ENCODE assay signal across 13 cellular contexts in genomic region chr22:30445438-30445936, GRCh38. TPM values are rescaled to one million over a fixed set of nuclear protein-coding genes. Genes with fewer than 3 reads are reported as not detected.
DNase-seq lines count a peak whose midpoint lies in the region; ATAC-seq, FAIRE-seq and TF ChIP-seq lines count a peak whose summit lies in the region.
"Had no signal": no experiment of that assay in that cellular context is flagged by ENCODE, and none has a peak within 500 bp of the region (broad histone marks: within the 10 kb centered on the region; RNA-seq: fewer than 3 reads in every experiment).

No MANE protein-coding gene starts in this region.

- no peak for TF ChIP-seq RAD21 in neural cell (conservative IDR thresholded peaks at IDR 0.05)

- TF ChIP-seq EP300 in neural cell (conservative IDR thresholded peaks at IDR 0.05; ENCODE audit: poor library complexity, severe bottlenecking) (no peak), sigmoid colon (IDR thresholded peaks at IDR 0.05) (no peak)

- no peaks in the 10 kb centered on the region for H3F3A ChIP-seq in neural cell (ENCODE audit: insufficient read depth, low read length, poor library complexity, severe bottlenecking)

- H3K4me2 ChIP-seq in neural cell (ENCODE audit: low read length), result no peak overlapping the region

- DNase-seq in Calu3, result no peak
- peak; percentile 23 for DNase-seq in M059J (ENCODE audit: low read depth)
- DNase-seq in bronchial epithelial cell (ENCODE audit: low read depth), result peak; percentile 37
- no peak for DNase-seq in stimulated activated CD4-positive, alpha-beta T cell treated with anti-CD3 and anti-CD28 coated beads, Interleukin-2, amount 100 ng/mL, for 48 hours
- no peak for DNase-seq in sigmoid colon
- DNase-seq in frontal cortex (ENCODE audit: low spot score in 2 of 2), result no peak
- DNase-seq: NCI-H226 had no signal

- intact Hi-C loops in Calu3 (cut with micrococcal nuclease; ENCODE audit: unreplicated experiment) (loop anchor here (1.0 to 5.0 kb wide), 3 partner anchors 40 to 312 kb away; no protein-coding TSS in a partner anchor), sigmoid colon (cut with DNase I) (no loop called here)

- H3K36me3 ChIP-seq in bronchial epithelial cell (ENCODE audit: control insufficient read depth, insufficient read depth, low read length) (no peaks in the 10 kb centered on the region), neural cell (ENCODE audit: insufficient read depth, low read length) (no peaks in the 10 kb centered on the region), sigmoid colon (no peaks in the 10 kb centered on the region)
- H3K36me3 ChIP-seq: BLaER1 treated with 17β-estradiol and CSF1 and Interleukin-3, amounts not matched to agents 10 nM and 100 nM had no signal

- CTCF ChIA-PET in Calu3 (lab: Charles Lee), result interaction anchor here (0.8 to 2.1 kb wide), 5 partner anchors 40 to 310 kb away, joined by 3 to 13 read pairs (median 7); no protein-coding TSS in a partner anchor

- H3K4me3 Mint-ChIP-seq in Calu3 (ENCODE audit: low read depth, unreplicated experiment), result no peak overlapping the region
- H3K4me3 Mint-ChIP-seq: memory B cell had no signal

- H2AFZ ChIP-seq in neural cell (ENCODE audit: low read depth, low read length), result no peak overlapping the region
- H2AFZ ChIP-seq: hepatocyte had no signal

- no peaks in the 10 kb centered on the region for H3K36me3 Mint-ChIP-seq in Calu3 (ENCODE audit: insufficient read depth, unreplicated experiment)

- no peaks in the 10 kb centered on the region for H3K9me2 ChIP-seq in neural cell (ENCODE audit: insufficient read depth, low read length)

- H4K20me1 ChIP-seq in neural cell (ENCODE audit: insufficient read depth), result no peaks in the 10 kb centered on the region

- H3K27ac Mint-ChIP-seq in Calu3 (ENCODE audit: unreplicated experiment), result peak overlapping the region; percentile 54
- H3K27ac Mint-ChIP-seq: memory B cell had no signal

- no peak for FAIRE-seq in bronchial epithelial cell (lab: Jason Lieb, UNC)
- FAIRE-seq in frontal cortex (lab: Jason Lieb, UNC), result no peak

- H3K4me1 Mint-ChIP-seq in Calu3 (ENCODE audit: low read depth, unreplicated experiment), result peaks cover 28% of the 10 kb centered on the region

- H3K9me3 Mint-ChIP-seq in Calu3 (ENCODE audit: low read depth, unreplicated experiment), result no peaks in the 10 kb centered on the region
- H3K9me3 Mint-ChIP-seq: stimulated activated naive B cell treated with anti-CD40 and anti-IgM and Interleukin-4, amounts not matched to agents 10 μg/mL and 1 μg/mL and 100 μg/mL, for 72 hours had no signal

- H3K27me3 ChIP-seq in bronchial epithelial cell (ENCODE audit: control insufficient read depth, insufficient read depth, low read length) (peaks cover under 1% of the 10 kb centered on the region), neural cell (ENCODE audit: insufficient read depth, low read depth, low read length) (no peaks in the 10 kb centered on the region), sigmoid colon (peaks cover 0 to 20% (median 7%) of the 10 kb centered on the region in 3 donors)
- H3K27me3 ChIP-seq: hepatocyte had no signal

- H3K9me3 ChIP-seq in neural cell (ENCODE audit: low read length) (no peaks in the 10 kb centered on the region), sigmoid colon (no peaks in the 10 kb centered on the region)
- H3K9me3 ChIP-seq: BLaER1 treated with 17β-estradiol and CSF1 and Interleukin-3, amounts not matched to agents 10 nM and 100 nM had no signal

- H3K27ac ChIP-seq in neural cell (ENCODE audit: low read length) (no peak overlapping the region), sigmoid colon (no peak overlapping the region)
- H3K27ac ChIP-seq: BLaER1 treated with 17β-estradiol and CSF1 and Interleukin-3, amounts not matched to agents 10 nM and 100 nM; hepatocyte had no signal

- H3K4me1 ChIP-seq in sigmoid colon, result no peaks in the 10 kb centered on the region

- H3K4me3 ChIP-seq in bronchial epithelial cell (ENCODE audit: low read depth, low read length), result no peak overlapping the region
- no peak overlapping the region for H3K4me3 ChIP-seq in neural cell (ENCODE audit: low read length)
- H3K4me3 ChIP-seq in sigmoid colon, result no peak overlapping the region
- H3K4me3 ChIP-seq: BLaER1 treated with 17β-estradiol and CSF1 and Interleukin-3, amounts not matched to agents 10 nM and 100 nM; hepatocyte had no signal

- no peaks in the 10 kb centered on the region for H3K79me2 ChIP-seq in neural cell (replicated peaks; ENCODE audit: insufficient read depth, low read length)
- H3K79me2 ChIP-seq: hepatocyte had no signal

- no peak overlapping the region for H3K9ac ChIP-seq in neural cell (ENCODE audit: low read length)
- H3K9ac ChIP-seq: BLaER1 treated with 17β-estradiol and CSF1 and Interleukin-3, amounts not matched to agents 10 nM and 100 nM had no signal

- no peak for TF ChIP-seq POLR2A in sigmoid colon (IDR thresholded peaks at IDR 0.05)

- H3K27me3 Mint-ChIP-seq in Calu3 (ENCODE audit: unreplicated experiment), result peaks cover 6% of the 10 kb centered on the region

- BruUV-seq in Calu3 (replicated peaks; lab: Mats Ljungman, UMichigan), result no TSS peak

- ATAC-seq in GM18498 (IDR thresholded peaks at IDR 0.05; ENCODE audit: unreplicated experiment), result no peak

- peak; percentile 3 for TF ChIP-seq CTCF in Calu3 (IDR thresholded peaks at IDR 0.05; ENCODE audit: unreplicated experiment)
- TF ChIP-seq CTCF in bronchial epithelial cell (IDR thresholded peaks at IDR 0.05; ENCODE audit: insufficient read depth, low read length, severe bottlenecking), result no peak
- peak; percentile 4 for TF ChIP-seq CTCF in neural cell (IDR thresholded peaks at IDR 0.05; ENCODE audit: poor library complexity, severe bottlenecking)
- peak in 1 of 4 experiments; percentile 20 for TF ChIP-seq CTCF in sigmoid colon (IDR thresholded peaks at IDR 0.05)

- WGBS in sigmoid colon, 2 donors, result 35 to 53% methylated on average over 5 of the region's 5 CpGs

TF ChIP-seq in neural cell, 6 proteins besides CTCF, POLR2A, EP300 and RAD21:
- TF ChIP-seq MXI1 (conservative IDR thresholded peaks at IDR 0.05; ENCODE audit: poor library complexity, severe bottlenecking) (no peak), REST (IDR thresholded peaks at IDR 0.05; ENCODE audit: borderline replicate concordance) (no peak), POLR2AphosphoS5 (IDR thresholded peaks at IDR 0.05) (no peak), EZH2 (IDR thresholded peaks at IDR 0.05; ENCODE audit: borderline replicate concordance, insufficient read depth, low read length, poor library complexity, severe bottlenecking) (no peak), SMC3 (conservative IDR thresholded peaks at IDR 0.05; ENCODE audit: poor library complexity) (no peak), TAF1 (IDR thresholded peaks at IDR 0.05; ENCODE audit: low read depth) (no peak)

RNA-seq across cellular contexts. Expression of gene MTFP1, which starts 19.9 kb away (rescaled TPM):
- 30.5 and 33.6 TPM in 2 replicates for total RNA-seq in Calu3 (2022)
- total RNA-seq in M059J (2014; rRNA removed; shearing (Covaris generic)), result 10.0 and 12.1 TPM in 2 replicates
- 16.0 and 53.2 TPM in 2 replicates for total RNA-seq in bronchial epithelial cell
- polyA plus RNA-seq in neural cell, result 3.2 and 8.1 TPM in 2 replicates
- polyA minus RNA-seq in neural cell, result 1.9 and 3.2 TPM in 2 replicates
- 1 to 10 TPM; 2.9 to 7.1 (median 4.8) TPM for total RNA-seq in sigmoid colon
- 10 to 100 TPM; 21.0 to 38.5 (median 31.2) TPM for polyA plus RNA-seq in sigmoid colon
- total RNA-seq in frontal cortex, result 0.41 TPM

RNA-seq across cellular contexts. Expression of gene SEC14L3, which starts 26.3 kb away (rescaled TPM):
- total RNA-seq in Calu3 (2022), result not detected in 2 replicates
- total RNA-seq in M059J (2014; rRNA removed; shearing (Covaris generic)), result not detected in 2 replicates
- not detected in 2 replicates for total RNA-seq in bronchial epithelial cell
- polyA plus RNA-seq in neural cell, result not detected in 2 replicates
- not detected in 2 replicates for polyA minus RNA-seq in neural cell
- not detected for total RNA-seq in sigmoid colon
- polyA plus RNA-seq in sigmoid colon, result under 1 TPM in 1 of 3 donors, not detected in 2; 0.23 TPM
- total RNA-seq in frontal cortex, result not detected
- total RNA-seq: hepatocyte had no signal
- polyA plus RNA-seq: hepatocyte had no signal

RNA-seq across cellular contexts. Expression of gene SEC14L2, which starts 48.7 kb away (rescaled TPM):
- total RNA-seq in Calu3 (2022) (32.1 and 39.1 TPM in 2 replicates), bronchial epithelial cell (32.6 and 34.5 TPM in 2 replicates), sigmoid colon (10 to 100 TPM in 2 of 4 donors, 1 to 10 TPM in 2; 4.7 to 12.1 (median 7.8) TPM), frontal cortex (6.5 TPM)
- 15.1 and 31.3 TPM in 2 replicates for total RNA-seq in M059J (2014; rRNA removed; shearing (Covaris generic))
- polyA plus RNA-seq in neural cell (2.0 and 2.7 TPM in 2 replicates), sigmoid colon (1 to 10 TPM; 2.4 to 6.3 (median 5.5) TPM)
- polyA minus RNA-seq in neural cell, result 4.9 and 5.8 TPM in 2 replicates

RNA-seq across cellular contexts. Expression of gene RNF215, which starts 58.3 kb away (rescaled TPM):
- total RNA-seq in Calu3 (2022) (42.5 and 48.8 TPM in 2 replicates), bronchial epithelial cell (14.1 and 15.5 TPM in 2 replicates), sigmoid colon (10 to 100 TPM; 12.2 to 21.6 (median 13.0) TPM), frontal cortex (22.4 TPM)
- total RNA-seq in M059J (2014; rRNA removed; shearing (Covaris generic)), result 15.1 and 17.4 TPM in 2 replicates
- polyA plus RNA-seq in neural cell (28.3 and 40.5 TPM in 2 replicates), sigmoid colon (1 to 10 TPM in 2 of 3 donors, under 1 TPM in 1; 0.92 to 7.1 (median 1.8) TPM)
- polyA minus RNA-seq in neural cell, result 13.0 and 15.3 TPM in 2 replicates

Comparison
In these comparisons a context has a peak if more than half of its experiments do, and no peak if none do; other contexts are left out.
1. DNase-seq: peak in M059J (single experiment) and bronchial epithelial cell (single experiment); none in Calu3 (single experiment), stimulated activated CD4-positive, alpha-beta T cell treated with anti-CD3 and anti-CD28 coated beads, Interleukin-2, amount 100 ng/mL, for 48 hours (0 of 2), sigmoid colon (single experiment) and frontal cortex (0 of 2).